In the genomic region with DNA sequence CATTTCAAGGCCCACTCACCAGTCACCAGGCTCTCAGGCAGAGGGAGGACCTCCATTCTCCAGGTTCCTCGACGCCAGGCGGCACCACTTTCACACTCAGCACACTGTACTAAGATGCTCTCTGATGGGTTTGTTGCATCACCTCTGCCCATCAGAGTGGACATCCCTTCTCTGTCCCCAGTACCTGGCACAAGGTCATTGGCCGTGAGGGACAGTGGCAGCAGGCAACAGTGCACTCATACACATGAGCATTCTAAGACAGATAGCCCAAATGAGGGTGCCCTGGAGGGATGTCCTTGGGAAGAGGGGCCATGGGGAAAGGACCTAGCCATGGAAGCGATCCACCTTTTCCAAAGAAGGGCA, we compare ENCODE assay signal across 19 cellular contexts. TPM values are rescaled to one million over a fixed set of nuclear protein-coding genes. Genes with fewer than 3 reads are reported as not detected.
DNase-seq lines count a peak whose midpoint lies in the region; ATAC-seq, FAIRE-seq and TF ChIP-seq lines count a peak whose summit lies in the region.
"Had no signal": no experiment of that assay in that cellular context is flagged by ENCODE, and none has a peak within 500 bp of the region (broad histone marks: within the 10 kb centered on the region; RNA-seq: fewer than 3 reads in every experiment).

No MANE protein-coding gene starts in this region.

- H3K27me3 ChIP-seq in left ventricle myocardium inferior (ENCODE audit: low read depth) (peaks cover 60% of the 10 kb centered on the region), right cardiac atrium (ENCODE audit: control insufficient read depth, insufficient read depth) (no peaks in the 10 kb centered on the region)

- no peak for FAIRE-seq in kidney (lab: Jason Lieb, UNC)
- FAIRE-seq: A204.1, G401.6 had no signal

- H3K36me3 Mint-ChIP-seq in T-cell (peaks cover 3% of the 10 kb centered on the region), type B pancreatic cell (no peaks in the 10 kb centered on the region)

- no peak overlapping the region for H3K4me3 ChIP-seq in left ventricle myocardium inferior
- no peak overlapping the region for H3K4me3 ChIP-seq in right cardiac atrium (ENCODE audit: low read length)
- no peak overlapping the region for H3K4me3 ChIP-seq in kidney (ENCODE audit: low read length in 2 of 2)
- H3K4me3 ChIP-seq: SJCRH30 had no signal

- H3K4me1 ChIP-seq in left ventricle myocardium inferior (peaks cover 32% of the 10 kb centered on the region), right cardiac atrium (ENCODE audit: control insufficient read depth, insufficient read depth, low read length) (no peaks in the 10 kb centered on the region), kidney (ENCODE audit: control insufficient read depth in 1 of 2, insufficient read depth in 1 of 2, low read depth in 1 of 2, low read length in 2 of 2) (peaks cover 0 to 7% of the 10 kb centered on the region in 2 donors)

- H3K4me3 Mint-ChIP-seq in T-cell, result peak overlapping the region in 2 of 3 donors; percentile 9 to 15
- H3K4me3 Mint-ChIP-seq in type B pancreatic cell, result peak overlapping the region; percentile 45

- H3K36me3 ChIP-seq in left ventricle myocardium inferior (no peaks in the 10 kb centered on the region), kidney (ENCODE audit: control insufficient read depth in 1 of 2, insufficient read depth in 2 of 2, low read length in 2 of 2) (no peaks in the 10 kb centered on the region)
- H3K36me3 ChIP-seq: SJCRH30 had no signal

- H3K27me3 Mint-ChIP-seq in T-cell, result peaks cover 19 to 39% of the 10 kb centered on the region in 2 donors
- peaks cover 48% of the 10 kb centered on the region for H3K27me3 Mint-ChIP-seq in type B pancreatic cell

- intact Hi-C loops in left ventricle myocardium inferior (cut with micrococcal nuclease), result no loop called here
- intact Hi-C loops in right cardiac atrium (cut with DNase I), result loop anchor here (5.0 to 10.0 kb wide), 3 partner anchors 47 to 125 kb away; partner anchors contain the start of gene ANKRD36C (in 1 of the 4)
- intact Hi-C loops in kidney (cut with DNase I), result no loop called here

- no peaks in the 10 kb centered on the region for H3K9me3 Mint-ChIP-seq in T-cell
- no peaks in the 10 kb centered on the region for H3K9me3 Mint-ChIP-seq in type B pancreatic cell

- H3K4me1 Mint-ChIP-seq in T-cell, result peaks cover 6 to 23% (median 16%) of the 10 kb centered on the region in 3 donors
- H3K4me1 Mint-ChIP-seq in type B pancreatic cell (ENCODE audit: unreplicated experiment), result peaks cover 6% of the 10 kb centered on the region

- H3K9ac ChIP-seq in kidney (ENCODE audit: low read length in 2 of 2), result no peak overlapping the region

- DNase-seq in left ventricle myocardium inferior, result peak; percentile 4
- DNase-seq in right cardiac atrium, result no peak
- no peak for DNase-seq in T-cell
- peak; percentile 30 for DNase-seq in kidney
- DNase-seq in type B pancreatic cell (ENCODE audit: extremely low spot score, unreplicated experiment), result no peak
- DNase-seq in NCI-H2029 treated with DMSO at 0.1 percent for 48 hours (lab: John Stamatoyannopoulos, UW), result no peak
- DNase-seq: C1 segment of cervical spinal cord, DMS 273 treated with DMSO at 0.1 percent for 48 hours, DND-41, HCEC 1CT, NCI-H1105 treated with DMSO at 0.1 percent for 48 hours, NCI-H1694, NCI-H226, NCI-H524, SJCRH30 had no signal

- peak overlapping the region in 1 of 2 donors; percentile 48 for H3K27ac Mint-ChIP-seq in T-cell
- H3K27ac Mint-ChIP-seq in type B pancreatic cell, result no peak overlapping the region

- WGBS in right cardiac atrium, result 93% methylated on average over 5 of the region's 5 CpGs

- no peak overlapping the region for H3K27ac ChIP-seq in left ventricle myocardium inferior (replicated peaks)
- no peak overlapping the region for H3K27ac ChIP-seq in right cardiac atrium (ENCODE audit: low read length)
- H3K27ac ChIP-seq in kidney (ENCODE audit: low read depth in 2 of 2, low read length in 2 of 2), result no peak overlapping the region
- H3K27ac ChIP-seq: SJCRH30 had no signal

- no peak for ATAC-seq in right cardiac atrium
- no peak for ATAC-seq in T-cell (replicated peaks in 1 of 4)
- ATAC-seq in GM19351 (IDR thresholded peaks at IDR 0.05; ENCODE audit: unreplicated experiment), result no peak
- no peak for ATAC-seq in HG02981 (IDR thresholded peaks at IDR 0.05; ENCODE audit: unreplicated experiment)

- H3K9me3 ChIP-seq in left ventricle myocardium inferior (replicated peaks) (no peaks in the 10 kb centered on the region), right cardiac atrium (ENCODE audit: control insufficient read depth, low read length) (no peaks in the 10 kb centered on the region), kidney (ENCODE audit: control insufficient read depth in 1 of 2, low read length in 2 of 2) (no peaks in the 10 kb centered on the region)
- H3K9me3 ChIP-seq: SJCRH30 had no signal

- CTCF ChIA-PET in T-cell (lab: Charles Lee), result no interaction called here

- POLR2A ChIA-PET in T-cell (lab: Charles Lee), result no interaction called here

- TF ChIP-seq CTCF in left ventricle myocardium inferior (IDR thresholded peaks at IDR 0.05; ENCODE audit: borderline replicate concordance) (no peak), kidney (IDR thresholded peaks at IDR 0.05; ENCODE audit: borderline replicate concordance, extremely low read depth, insufficient read depth) (no peak), type B pancreatic cell (conservative IDR thresholded peaks at IDR 0.05) (no peak)

RNA-seq across cellular contexts. Expression of gene ADRA2B, which starts 3.0 kb away (rescaled TPM):
- total RNA-seq in left ventricle myocardium inferior (2.9 TPM), right cardiac atrium (under 1 TPM; 0.11 to 0.91 (median 0.66) TPM), T-cell (under 1 TPM; 0.13 to 0.77 (median 0.18) TPM), kidney (1.4 TPM), type B pancreatic cell (ENCODE audit: low replicate concordance) (2.4 and 13.9 TPM in 2 replicates)
- polyA plus RNA-seq in right cardiac atrium (2.2 TPM), kidney (ENCODE audit: insufficient read depth, low read depth, low replicate concordance) (4.8 TPM)
- total RNA-seq: SJCRH30 had no signal

RNA-seq across cellular contexts. Expression of gene ASTL, which starts 18.9 kb away (rescaled TPM):
- not detected for total RNA-seq in left ventricle myocardium inferior
- total RNA-seq in right cardiac atrium, result not detected
- not detected for polyA plus RNA-seq in right cardiac atrium
- 10 to 100 TPM in 1 of 5 donors, 1 to 10 TPM in 4; 1.2 to 10.4 (median 1.4) TPM for total RNA-seq in T-cell
- not detected for total RNA-seq in kidney
- polyA plus RNA-seq in kidney (ENCODE audit: insufficient read depth, low read depth, low replicate concordance), result not detected
- 0.93 TPM in 1 of 2 replicates, not detected in the other for total RNA-seq in type B pancreatic cell (ENCODE audit: low replicate concordance)
- total RNA-seq: SJCRH30 had no signal

RNA-seq across cellular contexts. Expression of gene DUSP2, which starts 25.9 kb away (rescaled TPM):
- total RNA-seq in left ventricle myocardium inferior (0.82 TPM), right cardiac atrium (1 to 10 TPM; 1.2 to 2.6 (median 1.4) TPM), T-cell (100 to 1,000 TPM in 2 of 5 donors, 10 to 100 TPM in 3; 37.2 to 437 (median 54.0) TPM), kidney (11.8 TPM), type B pancreatic cell (ENCODE audit: low replicate concordance) (4.3 and 4.5 TPM in 2 replicates)
- polyA plus RNA-seq in right cardiac atrium (2.2 TPM), kidney (ENCODE audit: insufficient read depth, low read depth, low replicate concordance) (5.6 TPM)

Comparison
In these comparisons a context has a peak if more than half of its experiments do, and no peak if none do; other contexts are left out.
1. DNase-seq: peak in left ventricle myocardium inferior (single experiment) and kidney (single experiment); none in right cardiac atrium (0 of 3), T-cell (0 of 34), type B pancreatic cell (single experiment) and NCI-H2029 treated with DMSO at 0.1 percent for 48 hours (single experiment).
2. intact Hi-C loops: an anchor here in right cardiac atrium (5.0 to 10.0 kb wide); none called in left ventricle myocardium inferior and kidney.